ENCODE assay signal across 11 cellular contexts in the genomic region with DNA sequence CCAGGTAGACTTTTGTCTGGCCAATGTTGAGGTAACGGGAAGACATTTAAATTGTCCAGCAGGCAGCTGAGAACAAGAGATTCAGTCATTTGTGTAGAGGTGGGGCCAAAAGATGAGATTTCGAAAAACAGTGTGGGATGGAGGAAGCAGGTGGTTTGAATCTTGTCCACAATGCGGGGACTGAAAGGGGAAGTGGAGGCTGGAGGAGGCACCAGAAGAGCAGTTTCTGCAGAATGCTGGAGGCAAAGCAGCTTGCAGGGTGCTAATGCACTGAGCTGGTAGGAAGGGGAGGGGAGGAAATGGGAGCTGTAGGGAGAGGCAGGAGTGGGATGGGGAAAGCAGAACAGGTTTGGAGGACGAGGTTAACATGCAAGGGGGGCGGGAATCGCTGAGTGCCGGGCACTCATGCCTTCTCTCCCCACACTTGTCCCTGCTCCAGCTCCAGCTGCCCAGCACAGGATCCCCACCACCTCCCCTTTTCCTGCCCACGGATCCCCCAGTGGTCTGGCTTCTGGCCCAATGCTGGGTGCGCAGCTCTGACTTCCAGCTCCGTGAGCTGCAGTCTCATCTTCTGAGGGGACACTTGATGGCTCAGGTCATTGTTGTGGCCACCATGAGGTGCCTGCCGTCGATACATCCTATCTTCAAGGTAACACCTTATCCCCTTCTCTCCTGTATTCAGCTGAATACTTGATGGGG. TPM values are rescaled to one million over a fixed set of nuclear protein-coding genes. Genes with fewer than 3 reads are reported as not detected.
A peak's percentile ranks its signal among the peaks of the same experiment; 100 is the strongest.
DNase-seq lines count a peak whose midpoint lies in the region; ATAC-seq and TF ChIP-seq lines count a peak whose summit lies in the region.
"Had no signal": no experiment of that assay in that cellular context is flagged by ENCODE, and none has a peak within 500 bp of the region (broad histone marks: within the 10 kb centered on the region; RNA-seq: fewer than 3 reads in every experiment).

No MANE protein-coding gene starts in this region.

- no peaks in the 10 kb centered on the region for H3K9me3 Mint-ChIP-seq in T-helper 1 cell treated with Interleukin-12 subunit alpha and Interleukin-12 subunit beta and Interleukin-4 antibody, amounts not matched to agents 30 μg/mL and 1 μg/mL, for 36 hours

- peak; percentile 74 for ATAC-seq in HG02610 (IDR thresholded peaks at IDR 0.05; ENCODE audit: unreplicated experiment)
- peak; percentile 56 for ATAC-seq in sciatic nerve
- ATAC-seq in GM18858 (IDR thresholded peaks at IDR 0.05; ENCODE audit: unreplicated experiment), result no peak

- H2AFZ ChIP-seq in OCI-LY7 (ENCODE audit: low read length), result peak overlapping the region; percentile 37; the same call in 1 of the 2 replicates

- peak overlapping the region; percentile 86 for H3K27ac ChIP-seq in OCI-LY7 (ENCODE audit: low read depth, low read length, poor library complexity, severe bottlenecking)
- no peak overlapping the region for H3K27ac ChIP-seq in brain microvascular endothelial cell

- TF ChIP-seq CTCF in OCI-LY7 (conservative IDR thresholded peaks at IDR 0.05; ENCODE audit: low read length) (no peak), brain microvascular endothelial cell (IDR thresholded peaks at IDR 0.05; ENCODE audit: low read depth, low read length, missing control alignments) (no peak)

- CTCF ChIA-PET in OCI-LY7 (lab: Charles Lee; ENCODE audit: unreplicated experiment), result no interaction called here

- peaks cover 15% of the 10 kb centered on the region for H3K27me3 Mint-ChIP-seq in T-helper 1 cell treated with Interleukin-12 subunit alpha and Interleukin-12 subunit beta and Interleukin-4 antibody, amounts not matched to agents 30 μg/mL and 1 μg/mL, for 36 hours (ENCODE audit: low read depth)

- H3K27me3 ChIP-seq in brain microvascular endothelial cell (replicated peaks), result peaks cover 10% of the 10 kb centered on the region

- H3K4me2 ChIP-seq in OCI-LY7 (ENCODE audit: low read length), result peak overlapping the region; percentile 93

- BruUV-seq in OCI-LY7 (replicated peaks; lab: Mats Ljungman, UMichigan), result no TSS peak

- peak overlapping the region; percentile 63 for H3K4me3 ChIP-seq in OCI-LY7 (ENCODE audit: low read depth, low read length, poor library complexity, severe bottlenecking)
- H3K4me3 ChIP-seq in brain microvascular endothelial cell (ENCODE audit: low read depth, low read length), result no peak overlapping the region

- no peaks in the 10 kb centered on the region for H4K20me1 ChIP-seq in OCI-LY7 (ENCODE audit: insufficient read depth, low read length)

- peak overlapping the region; percentile 10 for H3K27ac Mint-ChIP-seq in T-helper 1 cell treated with Interleukin-12 subunit alpha and Interleukin-12 subunit beta and Interleukin-4 antibody, amounts not matched to agents 30 μg/mL and 1 μg/mL, for 36 hours
- H3K27ac Mint-ChIP-seq: brain had no signal

- peaks cover 43% of the 10 kb centered on the region for H3K4me1 ChIP-seq in OCI-LY7 (ENCODE audit: insufficient read depth, low read length, poor library complexity, severe bottlenecking)

- in situ Hi-C loops in brain microvascular endothelial cell (cut with HindIII; ENCODE audit: low pct_ligation_motif_present, low sequenced_read_pairs), result no loop called here

- H3K79me2 ChIP-seq in OCI-LY7 (ENCODE audit: insufficient read depth, low read depth, low read length), result peaks cover 4% of the 10 kb centered on the region; the same call in 1 of the 2 replicates

- DNase-seq in T-helper 1 cell, result no peak
- DNase-seq in OCI-LY7 (ENCODE audit: low spot score), result peak; percentile 78
- no peak for DNase-seq in sciatic nerve (ENCODE audit: low spot score)
- DNase-seq in brain microvascular endothelial cell, result no peak
- no peak for DNase-seq in dermis blood vessel endothelial cell
- DNase-seq: SHP77 treated with DMSO at 0.1 percent for 48 hours had no signal

- peaks cover 20% of the 10 kb centered on the region for H3K36me3 ChIP-seq in OCI-LY7 (ENCODE audit: insufficient read depth, low read length)
- H3K36me3 ChIP-seq in brain microvascular endothelial cell (replicated peaks), result no peaks in the 10 kb centered on the region

- peaks cover 32% of the 10 kb centered on the region for H3K4me1 Mint-ChIP-seq in T-helper 1 cell treated with Interleukin-12 subunit alpha and Interleukin-12 subunit beta and Interleukin-4 antibody, amounts not matched to agents 30 μg/mL and 1 μg/mL, for 36 hours (ENCODE audit: low read depth)

- no peaks in the 10 kb centered on the region for H3K9me3 ChIP-seq in OCI-LY7 (ENCODE audit: low read length)

- intact Hi-C loops in OCI-LY7 (cut with micrococcal nuclease; ENCODE audit: unreplicated experiment), result no loop called here
- intact Hi-C loops in sciatic nerve (cut with DNase I), result loop anchor here (10.0 kb wide), 1 partner anchor 344 kb away; no protein-coding TSS in a partner anchor

- H3K36me3 Mint-ChIP-seq in T-helper 1 cell treated with Interleukin-12 subunit alpha and Interleukin-12 subunit beta and Interleukin-4 antibody, amounts not matched to agents 30 μg/mL and 1 μg/mL, for 36 hours (ENCODE audit: low read depth), result peaks cover 10% of the 10 kb centered on the region
- H3K36me3 Mint-ChIP-seq: brain had no signal

- peak overlapping the region; percentile 46 for H3K4me3 Mint-ChIP-seq in T-helper 1 cell treated with Interleukin-12 subunit alpha and Interleukin-12 subunit beta and Interleukin-4 antibody, amounts not matched to agents 30 μg/mL and 1 μg/mL, for 36 hours

- H3K9me2 ChIP-seq in OCI-LY7 (ENCODE audit: insufficient read depth, low read length), result no peaks in the 10 kb centered on the region

- POLR2A ChIA-PET in OCI-LY7 (lab: Charles Lee), result interaction anchor here (1.1 to 1.2 kb wide), 3 partner anchors 10 to 219 kb away, joined by 4 read pairs; a partner anchor contains a TSS

RNA-seq across cellular contexts. Expression of a gene that starts 9.4 kb away (rescaled TPM):
- total RNA-seq in OCI-LY7 (2014; rRNA removed; shearing (Covaris generic)), result 1.3 and 2.4 TPM in 2 replicates
- 5.2 and 5.6 TPM in 2 replicates for total RNA-seq in OCI-LY7 (2022)
- total RNA-seq in sciatic nerve, result 2.1 TPM
- total RNA-seq in dermis blood vessel endothelial cell, result 0.42 and 0.85 TPM in 2 replicates
- total RNA-seq: skeletal muscle tissue had no signal

RNA-seq across cellular contexts. Expression of a gene that starts 9.5 kb away (rescaled TPM):
- 11.6 and 14.6 TPM in 2 replicates for total RNA-seq in OCI-LY7 (2014; rRNA removed; shearing (Covaris generic))
- total RNA-seq in OCI-LY7 (2022) (21.7 and 25.2 TPM in 2 replicates), sciatic nerve (13.8 TPM), dermis blood vessel endothelial cell (7.0 and 8.5 TPM in 2 replicates)

RNA-seq across cellular contexts. Expression of a gene that starts 20.1 kb away (rescaled TPM):
- total RNA-seq in OCI-LY7 (2014; rRNA removed; shearing (Covaris generic)), result 52.8 and 63.7 TPM in 2 replicates
- total RNA-seq in OCI-LY7 (2022) (63.5 and 81.4 TPM in 2 replicates), sciatic nerve (27.3 TPM), dermis blood vessel endothelial cell (56.7 and 166 TPM in 2 replicates)

RNA-seq across cellular contexts. Expression of a gene that starts 20.4 kb away (rescaled TPM):
- 18.9 and 20.8 TPM in 2 replicates for total RNA-seq in OCI-LY7 (2014; rRNA removed; shearing (Covaris generic))
- 26.0 and 29.8 TPM in 2 replicates for total RNA-seq in OCI-LY7 (2022)
- 22.5 TPM for total RNA-seq in sciatic nerve
- total RNA-seq in dermis blood vessel endothelial cell, result 8.9 and 11.7 TPM in 2 replicates

RNA-seq across cellular contexts. Expression of a gene that starts 52.3 kb away (rescaled TPM):
- not detected in 2 replicates for total RNA-seq in OCI-LY7 (2014; rRNA removed; shearing (Covaris generic))
- total RNA-seq in OCI-LY7 (2022), result not detected in 2 replicates
- 0.62 TPM for total RNA-seq in sciatic nerve
- not detected in 2 replicates for total RNA-seq in dermis blood vessel endothelial cell
- total RNA-seq: skeletal muscle tissue had no signal
